8 cellular contexts compared by ENCODE assay signal in the genomic region with DNA sequence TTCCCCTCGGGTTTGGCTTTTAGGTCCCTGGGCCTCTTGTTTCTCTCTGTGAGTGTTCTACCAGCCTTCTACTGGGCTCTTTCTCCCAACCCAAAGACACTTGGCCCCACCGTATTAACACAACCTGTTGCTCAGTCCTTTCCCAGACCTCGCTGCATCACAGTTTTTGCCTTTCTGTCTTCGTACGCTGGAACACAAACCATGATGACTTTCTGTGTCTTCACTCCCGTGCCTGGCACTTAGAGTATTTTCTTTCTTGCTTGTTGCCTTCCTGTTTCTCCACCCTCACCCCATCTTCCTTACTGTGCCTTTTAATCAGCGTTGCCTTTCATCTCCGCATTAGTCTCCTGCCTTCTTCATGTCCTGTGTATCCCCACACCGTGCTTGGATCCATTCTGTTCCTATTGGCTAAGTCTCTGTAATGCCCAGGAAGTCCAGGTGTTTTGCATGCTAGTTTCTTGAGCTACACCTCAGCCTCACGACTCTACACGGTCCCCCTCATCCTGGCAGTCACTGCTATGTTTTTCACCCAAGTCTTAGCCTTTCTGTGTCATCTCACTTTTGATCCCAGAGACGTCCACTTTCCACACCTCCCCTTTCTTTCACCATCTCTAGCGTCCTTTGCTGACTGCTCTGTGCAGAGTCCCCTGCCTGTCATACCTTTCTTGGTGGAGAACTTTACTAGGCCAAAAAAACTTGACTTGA. TPM values are rescaled to one million over a fixed set of nuclear protein-coding genes. Genes with fewer than 3 reads are reported as not detected.
DNase-seq lines count a peak whose midpoint lies in the region; ATAC-seq and TF ChIP-seq lines count a peak whose summit lies in the region.

No MANE protein-coding gene starts in this region.

- H3K27me3 ChIP-seq in heart left ventricle: no peaks in the 10 kb centered on the region
- no peaks in the 10 kb centered on the region for H3K27me3 ChIP-seq in vagina

- ATAC-seq in heart left ventricle (no peak), Right ventricle myocardium superior (ENCODE audit: poor library complexity) (no peak), HG03432 (IDR thresholded peaks at IDR 0.05; ENCODE audit: unreplicated experiment) (no peak)

- intact Hi-C loops in heart left ventricle (cut with DNase I) (loop anchor here in 2 of 10 donors (2.0 to 5.0 kb wide), 2 partner anchors 34 to 37 kb away; no protein-coding TSS in a partner anchor), Right ventricle myocardium superior (cut with DNase I) (loop anchor here (10.0 kb wide), 1 partner anchor 314 kb away; no protein-coding TSS in a partner anchor), vagina (cut with DNase I) (no loop called here)

- H3K4me3 ChIP-seq in heart left ventricle (peak overlapping the region; percentile 26 to 99 (median 87)), astrocyte of the spinal cord (ENCODE audit: low read depth, low read length) (peak overlapping the region; percentile 91), vagina (peak overlapping the region; percentile 81 to 90)

- no peak for DNase-seq in heart left ventricle
- DNase-seq in Right ventricle myocardium superior: no peak
- DNase-seq in astrocyte of the spinal cord (ENCODE audit: low read depth, low spot score): peak; percentile 3
- DNase-seq in medulla oblongata (ENCODE audit: extremely low spot score): peak; percentile 52
- DNase-seq in vagina (ENCODE audit: extremely low spot score in 2 of 2): no peak
- no peak for DNase-seq in ecto neural progenitor cell (ENCODE audit: low spot score)
- DNase-seq in NCI-H2107 (lab: John Stamatoyannopoulos, UW): no peak

- H3K9me3 ChIP-seq in heart left ventricle (no peaks in the 10 kb centered on the region), vagina (no peaks in the 10 kb centered on the region)

- H3K4me1 ChIP-seq in heart left ventricle (peaks cover 5 to 71% (median 64%) of the 10 kb centered on the region in 12 donors), vagina (peaks cover 73% of the 10 kb centered on the region)

- in situ Hi-C loops in astrocyte of the spinal cord (cut with HindIII; ENCODE audit: low sequenced_read_pairs): no loop called here

- H3K36me3 ChIP-seq in heart left ventricle (peaks cover 0 to 26% (median 12%) of the 10 kb centered on the region in 9 donors), vagina (no peaks in the 10 kb centered on the region)

- TF ChIP-seq CTCF in heart left ventricle (IDR thresholded peaks at IDR 0.05) (no peak), astrocyte of the spinal cord (IDR thresholded peaks at IDR 0.05; ENCODE audit: low read depth, low read length) (no peak), vagina (IDR thresholded peaks at IDR 0.05) (no peak)

- WGBS in heart left ventricle, 4 donors: 5 to 8% (median 6%) methylated on average over 13 of the region's 13 CpGs

- H3K27ac ChIP-seq in heart left ventricle (peak overlapping the region in 10 of 12 donors; percentile 73 to 95 (median 92)), vagina (peak overlapping the region; percentile 94)

- TF ChIP-seq POLR2A in heart left ventricle (IDR thresholded peaks at IDR 0.05) (no peak), vagina (IDR thresholded peaks at IDR 0.05) (no peak)

RNA-seq across cellular contexts. Expression of a gene that starts 1.6 kb away (rescaled TPM):
- total RNA-seq in heart left ventricle (10 to 100 TPM; 26.7 to 53.5 (median 40.8) TPM), Right ventricle myocardium superior (35.8 TPM), vagina (35.6 TPM)
- 10 to 100 TPM; 17.0 to 34.3 TPM for polyA plus RNA-seq in heart left ventricle

RNA-seq across cellular contexts. Expression of a gene that starts 27.3 kb away (rescaled TPM):
- total RNA-seq in heart left ventricle (10 to 100 TPM in 6 of 9 donors, 1 to 10 TPM in 3; 7.8 to 11.8 (median 10.6) TPM), Right ventricle myocardium superior (11.3 TPM), vagina (6.6 TPM)
- 10 to 100 TPM; 11.6 to 12.0 TPM for polyA plus RNA-seq in heart left ventricle

Comparison
In these comparisons a context has a peak if more than half of its experiments do, and no peak if none do; other contexts are left out.
1. DNase-seq: peak in astrocyte of the spinal cord (single experiment) and medulla oblongata (single experiment); none in heart left ventricle (0 of 5), Right ventricle myocardium superior (single experiment), vagina (0 of 2), ecto neural progenitor cell (single experiment) and NCI-H2107 (single experiment).
2. Peak in every context shown above with its lines, with median percentiles within 50 percentile points of each other: H3K4me3 ChIP-seq.